ENCODE assay signal across 13 cellular contexts in genomic region chr18:57029761-57030160, GRCh38.
DNase-seq lines count a peak whose midpoint lies in the region; ATAC-seq and TF ChIP-seq lines count a peak whose summit lies in the region.
"Had no signal": no experiment of that assay in that cellular context is flagged by ENCODE, and none has a peak within 500 bp of the region (broad histone marks: within the 10 kb centered on the region; RNA-seq: fewer than 3 reads in every experiment).

No MANE protein-coding gene starts in this region.

- intact Hi-C loops in HCT116 (cut with micrococcal nuclease): loop anchor here (5.0 kb wide), 1 partner anchor 162 kb away; no protein-coding TSS in a partner anchor
- intact Hi-C loops in transverse colon (cut with DNase I; ENCODE audit: low total_unique reads): no loop called here

- H3K9me2 ChIP-seq in HCT116 (ENCODE audit: insufficient read depth): no peaks in the 10 kb centered on the region

- WGBS in transverse colon (ENCODE audit: low coverage in 1 of 2), 2 donors: 93 to 95% methylated on average over 5 of the region's 5 CpGs

- TF ChIP-seq EP300 in transverse colon (IDR thresholded peaks at IDR 0.05; ENCODE audit: low read depth): no peak

- TF ChIP-seq RAD21 in HCT116 (IDR thresholded peaks at IDR 0.05; ENCODE audit: low read depth): peak; percentile 40; the same call in 1 of the 2 replicates

- H3K9ac ChIP-seq in HCT116 (ENCODE audit: low read length): no peak overlapping the region

- H3K27ac ChIP-seq in 22Rv1: no peak overlapping the region
- no peak overlapping the region for H3K27ac ChIP-seq in HCT116 (ENCODE audit: low read depth, low read length)
- no peak overlapping the region for H3K27ac ChIP-seq in transverse colon

- no peak overlapping the region for H3K4me2 ChIP-seq in HCT116 (ENCODE audit: low read length)

- no peaks in the 10 kb centered on the region for H3K27me3 Mint-ChIP-seq in activated T-cell treated with anti-CD3 and anti-CD28 coated beads, Interleukin-2, amount 50 U/mL, for 24 hours
- H3K27me3 Mint-ChIP-seq: activated naive CD8-positive, alpha-beta T cell treated with anti-CD3 and anti-CD28 coated beads, Interleukin-2, amount 10 ng/mL, durations not matched to agents 7 days and 5 days; effector memory CD8-positive, alpha-beta T cell had no signal

- peaks cover 7% of the 10 kb centered on the region for H3K4me1 Mint-ChIP-seq in activated T-cell treated with anti-CD3 and anti-CD28 coated beads, Interleukin-2, amount 50 U/mL, for 24 hours (ENCODE audit: low read depth)
- H3K4me1 Mint-ChIP-seq: activated naive CD8-positive, alpha-beta T cell treated with anti-CD3 and anti-CD28 coated beads, Interleukin-2, amount 10 ng/mL, durations not matched to agents 7 days and 5 days had no signal

- peak; percentile 24; the same call in 1 of the 2 replicates for TF ChIP-seq CTCF in 22Rv1 (IDR thresholded peaks at IDR 0.05)
- TF ChIP-seq CTCF in HCT116 (IDR thresholded peaks at IDR 0.05 in 2 of 3, conservative IDR thresholded peaks at IDR 0.05 in 1 of 3; ENCODE audit: borderline replicate concordance in 1 of 3, insufficient read depth in 1 of 3, low read depth in 2 of 3, low read length in 2 of 3): peak in 2 of 3 experiments; percentile 14 to 18; a peak in 2 of 6 replicates
- TF ChIP-seq CTCF in choroid plexus epithelial cell (conservative IDR thresholded peaks at IDR 0.05; ENCODE audit: low read depth, low read length): peak; percentile 43
- TF ChIP-seq CTCF in transverse colon (IDR thresholded peaks at IDR 0.05): no peak

- BruUV-seq in HCT116 (replicated peaks; lab: Mats Ljungman, UMichigan): no TSS peak

- H3K4me3 ChIP-seq in HCT116 (replicated peaks in 1 of 2; ENCODE audit: low read depth in 1 of 2, low read length in 2 of 2): no peak overlapping the region
- H3K4me3 ChIP-seq in choroid plexus epithelial cell (ENCODE audit: low read depth, low read length): no peak overlapping the region
- H3K4me3 ChIP-seq in transverse colon: no peak overlapping the region

- no peaks in the 10 kb centered on the region for H3K9me3 ChIP-seq in HCT116 (ENCODE audit: control insufficient read depth in 1 of 2, insufficient read depth in 1 of 2, low read depth in 1 of 2, low read length in 2 of 2)
- H3K9me3 ChIP-seq in transverse colon: no peaks in the 10 kb centered on the region

- RAD21 ChIA-PET in HCT116 (lab: Charles Lee; ENCODE audit: low non-redundant PET in 1 of 2, low total read pairs in 2 of 2, uncharacterized antibody in 2 of 2, unreplicated experiment in 2 of 2): no interaction called here

- peaks cover 66% of the 10 kb centered on the region for H3K36me3 Mint-ChIP-seq in activated T-cell treated with anti-CD3 and anti-CD28 coated beads, Interleukin-2, amount 50 U/mL, for 24 hours (ENCODE audit: low read depth)

- POLR2A ChIA-PET in HCT116 (lab: Charles Lee): no interaction called here

- DNase-seq in HCT116 (ENCODE audit: low read depth, low spot score) (no peak), NCI-H526 (lab: John Stamatoyannopoulos, UW) (peak; percentile 91 to 94), choroid plexus epithelial cell (ENCODE audit: low read depth) (peak; percentile 22), transverse colon (no peak), DMS114 treated with DMSO at 0.1 percent for 48 hours (lab: John Stamatoyannopoulos, UW; ENCODE audit: unreplicated experiment) (no peak), dedifferentiated amniotic fluid mesenchymal stem cell (ENCODE audit: extremely low spot score) (no peak)
- no peak for DNase-seq in activated T-cell treated with anti-CD3 and anti-CD28 coated beads, Interleukin-2, amount 50 U/mL, for 24 hours
- DNase-seq: activated CD8-positive, alpha-beta memory T cell treated with anti-CD3 and anti-CD28 coated beads for 24 hours; activated naive CD8-positive, alpha-beta T cell treated with anti-CD3 and anti-CD28 coated beads, Interleukin-2, amount 10 ng/mL, durations not matched to agents 7 days and 5 days; effector memory CD8-positive, alpha-beta T cell; NCI-H345 had no signal

- H2AFZ ChIP-seq in HCT116 (ENCODE audit: low read depth, low read length, poor library complexity, severe bottlenecking): no peak overlapping the region

- TF ChIP-seq POLR2A in HCT116 (IDR thresholded peaks at IDR 0.05; ENCODE audit: borderline replicate concordance, extremely low read depth, insufficient read depth, insufficient read length) (no peak), transverse colon (IDR thresholded peaks at IDR 0.05) (no peak)

- H4K20me1 ChIP-seq in HCT116 (ENCODE audit: insufficient read depth): no peaks in the 10 kb centered on the region

- no peaks in the 10 kb centered on the region for H3K4me1 ChIP-seq in HCT116 (ENCODE audit: control insufficient read depth in 1 of 2, insufficient read depth in 2 of 2, low read length in 2 of 2)
- no peaks in the 10 kb centered on the region for H3K4me1 ChIP-seq in transverse colon

- ATAC-seq in HCT116: peak; percentile 75
- ATAC-seq: effector memory CD8-positive, alpha-beta T cell had no signal

- CTCF ChIA-PET in HCT116 (lab: Charles Lee): interaction anchor here (1.1 kb wide), 1 partner anchor 161 kb away, joined by 5 read pairs; no protein-coding TSS in a partner anchor

- H3K36me3 ChIP-seq in HCT116 (ENCODE audit: control insufficient read depth in 1 of 2, insufficient read depth in 2 of 2, low read length in 2 of 2) (no peaks in the 10 kb centered on the region), transverse colon (peaks cover 0 to 10% (median 0%) of the 10 kb centered on the region in 4 donors)

- no peak overlapping the region for H3K27ac Mint-ChIP-seq in activated T-cell treated with anti-CD3 and anti-CD28 coated beads, Interleukin-2, amount 50 U/mL, for 24 hours
- H3K27ac Mint-ChIP-seq: activated naive CD8-positive, alpha-beta T cell treated with anti-CD3 and anti-CD28 coated beads, Interleukin-2, amount 10 ng/mL, durations not matched to agents 7 days and 5 days; effector memory CD8-positive, alpha-beta T cell; T-helper 1 cell treated with Interleukin-12 subunit alpha and Interleukin-12 subunit beta and Interleukin-4 antibody, amounts not matched to agents 30 μg/mL and 1 μg/mL, for 36 hours had no signal

- in situ Hi-C loops in transverse colon (cut with MboI; ENCODE audit: low pct_ligation_motif_present in 1 of 4, low pct_unique_long_range_greater_than_20kb in 1 of 4, low sequenced_read_pairs in 3 of 4): no loop called here

- no peaks in the 10 kb centered on the region for H3K9me3 Mint-ChIP-seq in activated T-cell treated with anti-CD3 and anti-CD28 coated beads, Interleukin-2, amount 50 U/mL, for 24 hours
- H3K9me3 Mint-ChIP-seq: activated naive CD8-positive, alpha-beta T cell treated with anti-CD3 and anti-CD28 coated beads, Interleukin-2, amount 10 ng/mL, durations not matched to agents 7 days and 5 days; effector memory CD8-positive, alpha-beta T cell; T-helper 1 cell treated with Interleukin-12 subunit alpha and Interleukin-12 subunit beta and Interleukin-4 antibody, amounts not matched to agents 30 μg/mL and 1 μg/mL, for 36 hours had no signal

- no peak overlapping the region for H3K4me3 Mint-ChIP-seq in activated T-cell treated with anti-CD3 and anti-CD28 coated beads, Interleukin-2, amount 50 U/mL, for 24 hours
- H3K4me3 Mint-ChIP-seq: activated naive CD8-positive, alpha-beta T cell treated with anti-CD3 and anti-CD28 coated beads, Interleukin-2, amount 10 ng/mL, durations not matched to agents 7 days and 5 days; effector memory CD8-positive, alpha-beta T cell; T-helper 1 cell treated with Interleukin-12 subunit alpha and Interleukin-12 subunit beta and Interleukin-4 antibody, amounts not matched to agents 30 μg/mL and 1 μg/mL, for 36 hours had no signal

- no peaks in the 10 kb centered on the region for H3K79me2 ChIP-seq in HCT116 (ENCODE audit: insufficient read depth, low read length)

- H3K27me3 ChIP-seq in HCT116 (ENCODE audit: insufficient read depth, low read length) (no peaks in the 10 kb centered on the region), transverse colon (no peaks in the 10 kb centered on the region)

TF ChIP-seq in HCT116, 20 proteins besides CTCF, POLR2A, EP300 and RAD21:
- TF ChIP-seq EZH2 (IDR thresholded peaks at IDR 0.05) (no peak), EGR1 (IDR thresholded peaks at IDR 0.05; ENCODE audit: low read depth) (no peak)

Comparison
In these comparisons a context has a peak if more than half of its experiments do, and no peak if none do; other contexts are left out.
1. CTCF ChIP-seq: peak in 22Rv1 (single experiment), HCT116 (2 of 3) and choroid plexus epithelial cell (single experiment); none in transverse colon (0 of 5).
2. DNase-seq: peak in NCI-H526 (2 of 2) and choroid plexus epithelial cell (single experiment); none in HCT116 (single experiment), activated T-cell treated with anti-CD3 and anti-CD28 coated beads, Interleukin-2, amount 50 U/mL, for 24 hours (single experiment), transverse colon (single experiment), DMS114 treated with DMSO at 0.1 percent for 48 hours (single experiment) and dedifferentiated amniotic fluid mesenchymal stem cell (single experiment).